ENCODE assay signal across 2 cellular contexts in the genomic region with DNA sequence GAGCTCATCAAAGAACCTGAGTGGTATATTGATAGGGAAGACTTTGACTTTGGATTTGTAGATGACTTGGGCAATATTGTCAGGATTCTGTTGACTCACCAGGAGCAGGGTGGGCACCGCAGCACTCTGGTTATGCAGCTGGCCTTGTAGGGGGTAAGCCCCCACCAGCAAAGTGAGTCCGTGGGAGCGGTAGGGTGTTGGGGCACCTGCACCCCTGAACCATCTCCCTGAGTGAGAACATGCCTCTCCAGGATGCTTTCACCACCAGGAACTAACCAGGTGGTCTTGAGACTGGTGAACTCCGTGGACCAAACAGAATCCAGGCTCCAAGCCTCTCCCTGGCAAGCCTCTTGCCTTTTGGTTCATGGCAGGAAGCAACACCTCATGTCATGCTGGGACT.
TF ChIP-seq lines count a peak whose summit lies in the region.

No MANE protein-coding gene starts in this region.

TF ChIP-seq in HepG2, 621 proteins besides CTCF, POLR2A, EP300 and RAD21:
- TF ChIP-seq, protein P1, sequence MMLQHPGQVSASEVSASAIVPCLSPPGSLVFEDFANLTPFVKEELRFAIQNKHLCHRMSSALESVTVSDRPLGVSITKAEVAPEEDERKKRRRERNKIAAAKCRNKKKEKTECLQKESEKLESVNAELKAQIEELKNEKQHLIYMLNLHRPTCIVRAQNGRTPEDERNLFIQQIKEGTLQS (CRISPR knock-in tag; IDR thresholded peaks at IDR 0.05) = no peak
- TF ChIP-seq ZSCAN30 (CRISPR knock-in tag; IDR thresholded peaks at IDR 0.05) (no peak), HNRNPH1 (optimal IDR thresholded peaks at IDR 0.05; ENCODE audit: low read depth, low read length) (no peak), TRAFD1 (CRISPR knock-in tag; IDR thresholded peaks at IDR 0.05; ENCODE audit: borderline replicate concordance) (no peak), POLR2AphosphoS5 (IDR thresholded peaks at IDR 0.05; ENCODE audit: low read depth, low read length) (no peak), CSRNP2 (CRISPR knock-in tag; conservative IDR thresholded peaks at IDR 0.05; ENCODE audit: low read depth) (no peak), GFI1 (CRISPR knock-in tag; IDR thresholded peaks at IDR 0.05; ENCODE audit: borderline replicate concordance) (no peak), SAP130 (CRISPR knock-in tag; IDR thresholded peaks at IDR 0.05; ENCODE audit: low read depth) (no peak), TFDP1 (CRISPR knock-in tag; IDR thresholded peaks at IDR 0.05; ENCODE audit: borderline replicate concordance) (no peak), PHF21A (CRISPR knock-in tag; IDR thresholded peaks at IDR 0.05) (no peak), PRMT3 (CRISPR knock-in tag; IDR thresholded peaks at IDR 0.05; ENCODE audit: borderline replicate concordance, low read depth) (no peak), BCL6 (CRISPR knock-in tag; IDR thresholded peaks at IDR 0.05) (no peak), MYNN (CRISPR knock-in tag; IDR thresholded peaks at IDR 0.05; ENCODE audit: low read depth) (no peak), ZNF816 (CRISPR knock-in tag; IDR thresholded peaks at IDR 0.05; ENCODE audit: borderline replicate concordance) (no peak), ZNF564 (CRISPR knock-in tag; IDR thresholded peaks at IDR 0.05) (no peak), ZNF598 (CRISPR knock-in tag; IDR thresholded peaks at IDR 0.05; ENCODE audit: borderline replicate concordance) (no peak), DMTF1 (CRISPR knock-in tag; IDR thresholded peaks at IDR 0.05) (no peak)
- TF ChIP-seq, protein P2, sequence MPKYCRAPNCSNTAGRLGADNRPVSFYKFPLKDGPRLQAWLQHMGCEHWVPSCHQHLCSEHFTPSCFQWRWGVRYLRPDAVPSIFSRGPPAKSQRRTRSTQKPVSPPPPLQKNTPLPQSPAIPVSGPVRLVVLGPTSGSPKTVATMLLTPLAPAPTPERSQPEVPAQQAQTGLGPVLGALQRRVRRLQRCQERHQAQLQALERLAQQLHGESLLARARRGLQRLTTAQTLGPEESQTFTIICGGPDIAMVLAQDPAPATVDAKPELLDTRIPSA (CRISPR knock-in tag; IDR thresholded peaks at IDR 0.05; ENCODE audit: borderline replicate concordance) = no peak

TF ChIP-seq in H1, 55 proteins besides CTCF, POLR2A, EP300 and RAD21:
- TF ChIP-seq CREB1 (IDR thresholded peaks at IDR 0.05) (no peak), KDM1A (IDR thresholded peaks at IDR 0.05; ENCODE audit: borderline replicate concordance, low read length) (no peak), POU5F1 (IDR thresholded peaks at IDR 0.05; ENCODE audit: low read depth, low read length) (no peak), HDAC6 (IDR thresholded peaks at IDR 0.05; ENCODE audit: low read depth, low read length) (no peak), TAF7 (optimal IDR thresholded peaks at IDR 0.05; ENCODE audit: borderline replicate concordance, low read depth, low read length) (no peak), ZNF274 (IDR thresholded peaks at IDR 0.05; ENCODE audit: borderline replicate concordance, extremely low read depth, low read length) (no peak), RXRA (IDR thresholded peaks at IDR 0.05; ENCODE audit: insufficient read depth, low read depth, low read length) (no peak), CTBP2 (IDR thresholded peaks at IDR 0.05; ENCODE audit: borderline replicate concordance, insufficient read depth, insufficient read length, low read length) (no peak), CHD2 (IDR thresholded peaks at IDR 0.05; ENCODE audit: low read length) (no peak), SP2 (IDR thresholded peaks at IDR 0.05; ENCODE audit: low read length) (no peak), CBX5 (IDR thresholded peaks at IDR 0.05; ENCODE audit: low read depth, low read length) (no peak), USF2 (IDR thresholded peaks at IDR 0.05; ENCODE audit: low read length) (no peak), BACH1 (IDR thresholded peaks at IDR 0.05; ENCODE audit: low read length) (no peak)
